Comparison of ENCODE assay signal across 1 cellular context in genomic region chr19:48718711-48719231, GRCh38.
TF ChIP-seq lines count a peak whose summit lies in the region.

No MANE protein-coding gene starts in this region.

TF ChIP-seq in HepG2, 621 proteins besides CTCF, POLR2A, EP300 and RAD21 (continued from another document and continues in another):
- TF ChIP-seq SKIL (CRISPR knock-in tag; IDR thresholded peaks at IDR 0.05; ENCODE audit: borderline replicate concordance) (peak; percentile 92), TRIM22 (IDR thresholded peaks at IDR 0.05) (no peak), ZFP36L2 (CRISPR knock-in tag; IDR thresholded peaks at IDR 0.05) (no peak), ZNF337 (CRISPR knock-in tag; IDR thresholded peaks at IDR 0.05; ENCODE audit: borderline replicate concordance, low read depth) (no peak), AGO2 (optimal IDR thresholded peaks at IDR 0.05; ENCODE audit: low read depth, low read length) (no peak), ZNF451 (CRISPR knock-in tag; IDR thresholded peaks at IDR 0.05) (no peak), POGZ (CRISPR knock-in tag; IDR thresholded peaks at IDR 0.05) (no peak), FOXA3 (CRISPR knock-in tag; IDR thresholded peaks at IDR 0.05) (no peak), ZSCAN25 (CRISPR knock-in tag; IDR thresholded peaks at IDR 0.05) (peak; percentile 64; the same call in 1 of the 2 replicates), CENPX (CRISPR knock-in tag; IDR thresholded peaks at IDR 0.05) (no peak), MAFG (CRISPR knock-in tag; IDR thresholded peaks at IDR 0.05) (no peak), ZNF253 (CRISPR knock-in tag; IDR thresholded peaks at IDR 0.05; ENCODE audit: borderline replicate concordance) (no peak), ATRX (CRISPR knock-in tag; IDR thresholded peaks at IDR 0.05; ENCODE audit: borderline replicate concordance) (no peak), SOX5 (CRISPR knock-in tag; IDR thresholded peaks at IDR 0.05; ENCODE audit: borderline replicate concordance) (peak; percentile 51; the same call in 1 of the 2 replicates), KLF13 (CRISPR knock-in tag; IDR thresholded peaks at IDR 0.05) (no peak), FOSL1 (CRISPR knock-in tag; IDR thresholded peaks at IDR 0.05; ENCODE audit: borderline replicate concordance) (no peak), ZNF674 (CRISPR knock-in tag; IDR thresholded peaks at IDR 0.05; ENCODE audit: low read depth) (no peak), ZFP37 (CRISPR knock-in tag; IDR thresholded peaks at IDR 0.05; ENCODE audit: borderline replicate concordance) (no peak), MEIS2 (CRISPR knock-in tag; IDR thresholded peaks at IDR 0.05) (no peak), ZNF768 (CRISPR knock-in tag; IDR thresholded peaks at IDR 0.05) (no peak; the same call in 1 of the 2 replicates), SRY (CRISPR knock-in tag; IDR thresholded peaks at IDR 0.05) (no peak), MLXIP (CRISPR knock-in tag; IDR thresholded peaks at IDR 0.05; ENCODE audit: borderline replicate concordance) (no peak), ZNF331 (CRISPR knock-in tag; IDR thresholded peaks at IDR 0.05) (peak; percentile 50), FIP1L1 (IDR thresholded peaks at IDR 0.05; ENCODE audit: borderline replicate concordance, insufficient read depth, low read depth, low read length) (no peak), POLR2AphosphoS5 (IDR thresholded peaks at IDR 0.05; ENCODE audit: low read depth, low read length) (peak; percentile 26; the same call in 1 of the 2 replicates), SPEN (CRISPR knock-in tag; IDR thresholded peaks at IDR 0.05; ENCODE audit: low read depth) (peak; percentile 42), DR1 (CRISPR knock-in tag; IDR thresholded peaks at IDR 0.05) (no peak), GRHL1 (CRISPR knock-in tag; conservative IDR thresholded peaks at IDR 0.05) (no peak), XBP1 (CRISPR knock-in tag; IDR thresholded peaks at IDR 0.05) (no peak), ZFP41 (CRISPR knock-in tag; IDR thresholded peaks at IDR 0.05; ENCODE audit: borderline replicate concordance) (no peak), ERF (CRISPR knock-in tag; IDR thresholded peaks at IDR 0.05) (no peak; the same call in 1 of the 2 replicates), ZNF256 (CRISPR knock-in tag; conservative IDR thresholded peaks at IDR 0.05) (no peak), ZNF468 (CRISPR knock-in tag; IDR thresholded peaks at IDR 0.05) (no peak), TRIM24 (CRISPR knock-in tag; IDR thresholded peaks at IDR 0.05) (no peak), DMAP1 (CRISPR knock-in tag; IDR thresholded peaks at IDR 0.05) (peak; percentile 45; the same call in 1 of the 2 replicates), CBX1 (IDR thresholded peaks at IDR 0.05; ENCODE audit: low read depth) (no peak), MXI1 (IDR thresholded peaks at IDR 0.05; ENCODE audit: borderline replicate concordance, low read depth, low read length) (no peak), ZSCAN21 (CRISPR knock-in tag; IDR thresholded peaks at IDR 0.05; ENCODE audit: borderline replicate concordance) (0 out of 2 replicates have a peak, but pooled peaks have one; percentile 44), SOX6 (IDR thresholded peaks at IDR 0.05) (no peak), SOX6 (CRISPR knock-in tag; IDR thresholded peaks at IDR 0.05) (peak; percentile 70), SETDB1 (CRISPR knock-in tag; IDR thresholded peaks at IDR 0.05; ENCODE audit: borderline replicate concordance) (no peak), PRDM4 (CRISPR knock-in tag; IDR thresholded peaks at IDR 0.05; ENCODE audit: borderline replicate concordance) (no peak), MED1 (CRISPR knock-in tag; IDR thresholded peaks at IDR 0.05) (peak; percentile 75; the same call in 1 of the 2 replicates), SNAPC4 (CRISPR knock-in tag; IDR thresholded peaks at IDR 0.05) (no peak; the same call in 1 of the 2 replicates), BORCS8-MEF2B (CRISPR knock-in tag; IDR thresholded peaks at IDR 0.05) (peak; percentile 43; the same call in 1 of the 2 replicates), SAFB2 (CRISPR knock-in tag; IDR thresholded peaks at IDR 0.05; ENCODE audit: borderline replicate concordance, low read depth) (no peak), CENPBD1 (CRISPR knock-in tag; IDR thresholded peaks at IDR 0.05; ENCODE audit: borderline replicate concordance, low read depth) (no peak), ZNF446 (CRISPR knock-in tag; IDR thresholded peaks at IDR 0.05) (no peak), PRPF4 (IDR thresholded peaks at IDR 0.05; ENCODE audit: low read depth, low read length, poor library complexity, severe bottlenecking) (peak; percentile 80), ZNF777 (CRISPR knock-in tag; IDR thresholded peaks at IDR 0.05) (no peak), ZNF570 (CRISPR knock-in tag; IDR thresholded peaks at IDR 0.05; ENCODE audit: borderline replicate concordance) (no peak), SP140L (CRISPR knock-in tag; IDR thresholded peaks at IDR 0.05; ENCODE audit: borderline replicate concordance) (no peak), KMT2B (CRISPR knock-in tag; IDR thresholded peaks at IDR 0.05) (no peak), NFYB (CRISPR knock-in tag; IDR thresholded peaks at IDR 0.05) (no peak), HOXA5 (CRISPR knock-in tag; IDR thresholded peaks at IDR 0.05) (no peak; the same call in 1 of the 2 replicates), ARNTL (CRISPR knock-in tag; IDR thresholded peaks at IDR 0.05) (peak; percentile 51; the same call in 1 of the 2 replicates), GATAD2A (CRISPR knock-in tag; IDR thresholded peaks at IDR 0.05) (peak; percentile 49), ZNF775 (CRISPR knock-in tag; IDR thresholded peaks at IDR 0.05; ENCODE audit: borderline replicate concordance) (no peak), ZNF598 (CRISPR knock-in tag; IDR thresholded peaks at IDR 0.05; ENCODE audit: borderline replicate concordance) (no peak), ZNF101 (CRISPR knock-in tag; IDR thresholded peaks at IDR 0.05; ENCODE audit: borderline replicate concordance, low read depth) (no peak), ZNF224 (CRISPR knock-in tag; IDR thresholded peaks at IDR 0.05) (no peak), NONO (IDR thresholded peaks at IDR 0.05) (no peak), NONO (CRISPR knock-in tag; conservative IDR thresholded peaks at IDR 0.05) (0 out of 2 replicates have a peak, but pooled peaks have one; percentile 67)
